Comparison of ENCODE assay signal across 12 cellular contexts in genomic region chr3:165194477-165195135, GRCh38.
DNase-seq lines count a peak whose midpoint lies in the region; ATAC-seq, FAIRE-seq and TF ChIP-seq lines count a peak whose summit lies in the region.
"Had no signal": no experiment of that assay in that cellular context is flagged by ENCODE, and none has a peak within 500 bp of the region (broad histone marks: within the 10 kb centered on the region; RNA-seq: fewer than 3 reads in every experiment).

No MANE protein-coding gene starts in this region.

- no peak for FAIRE-seq in D721Med (lab: Jason Lieb, UNC)

- ATAC-seq in GM18505 (IDR thresholded peaks at IDR 0.05; ENCODE audit: unreplicated experiment) = no peak
- ATAC-seq: HCT116 had no signal

- H3K9me3 ChIP-seq in HUES48 (ENCODE audit: control insufficient read depth, insufficient read depth, low read length) (no peaks in the 10 kb centered on the region), iPS-15b (ENCODE audit: control insufficient read depth, insufficient read depth, low read length) (no peaks in the 10 kb centered on the region)

- no peak for DNase-seq in NAMALWA (ENCODE audit: low spot score)
- no peak for DNase-seq in D721Med (ENCODE audit: insufficient read length, low spot score)
- DNase-seq: activated CD4-positive, alpha-beta T cell treated with anti-CD3 and anti-CD28 coated beads for 4 hours; left colon; NCI-H1436 treated with DMSO at 0.1 percent for 48 hours; SW 1271 had no signal

- H3K27ac ChIP-seq in HUES48 (ENCODE audit: low read depth, low read length) (no peak overlapping the region), angular gyrus (ENCODE audit: low read depth, low read length) (peak overlapping the region; percentile 85), rectal smooth muscle tissue (ENCODE audit: low read depth, low read length) (no peak overlapping the region)

- no peak overlapping the region for H3K9ac ChIP-seq in HUES48 (ENCODE audit: low read depth, low read length)
- no peak overlapping the region for H3K9ac ChIP-seq in iPS-15b (ENCODE audit: low read depth, low read length)
- no peak overlapping the region for H3K9ac ChIP-seq in rectal smooth muscle tissue (ENCODE audit: low read length)

- H3K27me3 ChIP-seq in HUES48 (ENCODE audit: control insufficient read depth, insufficient read depth, low read length) (peaks cover 69% of the 10 kb centered on the region), iPS-15b (ENCODE audit: control insufficient read depth, insufficient read depth, low read length) (peaks cover 56% of the 10 kb centered on the region), rectal smooth muscle tissue (ENCODE audit: control insufficient read depth, insufficient read depth, low read length) (peaks cover 23% of the 10 kb centered on the region)

- H3K4me1 ChIP-seq in HUES48 (ENCODE audit: control insufficient read depth, insufficient read depth, low read length) (peaks cover 25% of the 10 kb centered on the region), iPS-15b (ENCODE audit: control insufficient read depth, insufficient read depth, low read length) (peaks cover 7% of the 10 kb centered on the region), rectal smooth muscle tissue (ENCODE audit: control insufficient read depth, insufficient read depth, low read length) (peaks cover 10% of the 10 kb centered on the region)

- H3K4me3 ChIP-seq in HUES48 (ENCODE audit: low read depth, low read length) (peak overlapping the region; percentile 80), iPS-15b (ENCODE audit: low read depth, low read length) (peak overlapping the region; percentile 84), rectal smooth muscle tissue (ENCODE audit: low read length) (peak overlapping the region; percentile 71)

- TF ChIP-seq POLR2A in GM18505 (IDR thresholded peaks at IDR 0.05; ENCODE audit: borderline replicate concordance, extremely low read depth, insufficient read depth, insufficient read length) = no peak

- no peak for TF ChIP-seq CTCF in D721Med (IDR thresholded peaks at IDR 0.05; ENCODE audit: insufficient read depth, missing control alignments)

- H3K36me3 ChIP-seq in HUES48 (ENCODE audit: control insufficient read depth, insufficient read depth, low read length) (no peaks in the 10 kb centered on the region), iPS-15b (ENCODE audit: control insufficient read depth, insufficient read depth, low read length) (no peaks in the 10 kb centered on the region), rectal smooth muscle tissue (ENCODE audit: control insufficient read depth, insufficient read depth, low read length) (no peaks in the 10 kb centered on the region)
